ENCODE assay signal across 14 cellular contexts in the genomic region with DNA sequence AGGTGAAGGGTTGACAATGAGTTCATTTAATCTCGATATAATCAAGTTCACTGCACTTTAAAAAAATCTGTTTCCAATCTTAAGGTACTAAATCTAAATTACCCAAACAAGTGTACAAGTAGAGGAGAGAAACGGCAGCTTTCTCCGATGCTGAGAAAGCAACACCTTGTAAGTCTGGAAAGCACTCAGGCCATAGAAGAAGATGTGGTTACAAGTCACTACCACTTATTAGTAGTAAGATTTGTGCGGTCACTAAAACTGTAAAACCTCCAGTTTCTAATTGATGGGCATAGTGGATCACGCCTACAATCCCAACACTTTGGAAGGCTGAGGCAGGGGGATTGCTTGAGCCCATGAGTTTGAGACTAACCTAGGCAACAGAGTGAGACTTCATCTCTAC.
A peak's percentile ranks its signal among the peaks of the same experiment; 100 is the strongest.
DNase-seq lines count a peak whose midpoint lies in the region; ATAC-seq lines count a peak whose summit lies in the region.
"Had no signal": no experiment of that assay in that cellular context is flagged by ENCODE, and none has a peak within 500 bp of the region (broad histone marks: within the 10 kb centered on the region; RNA-seq: fewer than 3 reads in every experiment).

No MANE protein-coding gene starts in this region.

- H3K27me3 Mint-ChIP-seq in immature natural killer cell (ENCODE audit: low read depth in 3 of 3) = peaks cover 0 to 1% (median 1%) of the 10 kb centered on the region in 3 donors
- H3K27me3 Mint-ChIP-seq: B cell had no signal

- no peak overlapping the region for H3K27ac Mint-ChIP-seq in immature natural killer cell
- H3K27ac Mint-ChIP-seq: B cell; CD8-positive, alpha-beta T cell; HFFc6 had no signal

- peak; percentile 42 for DNase-seq in NCI-H2227 treated with DMSO at 0.1 percent for 48 hours (lab: John Stamatoyannopoulos, UW)
- DNase-seq in NCI-H2227 (lab: John Stamatoyannopoulos, UW; ENCODE audit: unreplicated experiment) = no peak
- DNase-seq in NCI-H187 (lab: John Stamatoyannopoulos, UW) = peak; percentile 94 to 97
- DNase-seq in SK-N-DZ (ENCODE audit: low spot score) = peak; percentile 40
- no peak for DNase-seq in immature natural killer cell
- DNase-seq in putamen (ENCODE audit: low spot score) = no peak
- DNase-seq: Calu3; CD8-positive, alpha-beta T cell; GOT3; H7; HFFc6 had no signal

- no peak for ATAC-seq in GM21825 (IDR thresholded peaks at IDR 0.05; ENCODE audit: unreplicated experiment)
- ATAC-seq: CD8-positive, alpha-beta T cell; HCT116 had no signal

- no peaks in the 10 kb centered on the region for H3K4me1 Mint-ChIP-seq in immature natural killer cell

- H3K9me3 Mint-ChIP-seq in immature natural killer cell = peaks cover 6 to 37% (median 14%) of the 10 kb centered on the region in 6 donors
- H3K9me3 Mint-ChIP-seq: HFFc6 had no signal

- H3K4me3 Mint-ChIP-seq in immature natural killer cell = no peak overlapping the region
- H3K4me3 Mint-ChIP-seq: B cell; CD8-positive, alpha-beta T cell; HFFc6 had no signal

- peaks cover 0 to 3% (median 0%) of the 10 kb centered on the region in 3 donors for H3K36me3 Mint-ChIP-seq in immature natural killer cell
- H3K36me3 Mint-ChIP-seq: CD8-positive, alpha-beta T cell had no signal

Comparison
In these comparisons a context has a peak if more than half of its experiments do, and no peak if none do; other contexts are left out.
1. DNase-seq: peak in NCI-H2227 treated with DMSO at 0.1 percent for 48 hours (single experiment), NCI-H187 (2 of 2) and SK-N-DZ (single experiment); none in NCI-H2227 (single experiment), immature natural killer cell (0 of 3) and putamen (single experiment).